ENCODE assay signal across 15 cellular contexts in genomic region chr4:159607824-159608223, GRCh38.
DNase-seq lines count a peak whose midpoint lies in the region; ATAC-seq and TF ChIP-seq lines count a peak whose summit lies in the region.
"Had no signal": no experiment of that assay in that cellular context is flagged by ENCODE, and none has a peak within 500 bp of the region (broad histone marks: within the 10 kb centered on the region; RNA-seq: fewer than 3 reads in every experiment).

No MANE protein-coding gene starts in this region.

- CTCF ChIA-PET in A673 (lab: Charles Lee), result no interaction called here

- intact Hi-C loops in A673 (cut with micrococcal nuclease; ENCODE audit: unreplicated experiment), result loop anchor here (2.0 to 10.0 kb wide), 4 partner anchors 121 to 1353 kb away; no protein-coding TSS in a partner anchor

- H3K4me1 ChIP-seq in A673 (ENCODE audit: insufficient read depth, low read length, poor library complexity, severe bottlenecking) (peaks cover 14% of the 10 kb centered on the region), HUES6 (ENCODE audit: control insufficient read depth, insufficient read depth, low read length) (0 out of 2 replicates have a peak, but pooled peaks cover 5% of the 10 kb centered on the region)

- ATAC-seq in HG03457 (IDR thresholded peaks at IDR 0.05; ENCODE audit: unreplicated experiment), result no peak

- no peak for TF ChIP-seq CTCF in A673 (conservative IDR thresholded peaks at IDR 0.05; ENCODE audit: low read depth, low read length)

- no peaks in the 10 kb centered on the region for H3K36me3 ChIP-seq in A673 (ENCODE audit: insufficient read depth, low read length, poor library complexity, severe bottlenecking)
- peaks cover 6% of the 10 kb centered on the region; the same call in 1 of the 2 replicates for H3K36me3 ChIP-seq in HUES6 (ENCODE audit: control insufficient read depth, insufficient read depth, low read length)

- peak overlapping the region; percentile 1 for H3K27ac ChIP-seq in A673 (ENCODE audit: low read depth, low read length, poor library complexity, severe bottlenecking)
- H3K27ac ChIP-seq in HUES6 (ENCODE audit: low read depth, low read length), result peak overlapping the region; percentile 90; the same call in 1 of the 2 replicates

- DNase-seq in A673 (ENCODE audit: low spot score) (peak; percentile 88), SW480 (ENCODE audit: low spot score) (peak; percentile 65), iPS DF 19.7 (ENCODE audit: low read depth, low spot score) (peak; percentile 15), NCI-H1092 treated with DMSO at 0.1 percent for 48 hours (lab: John Stamatoyannopoulos, UW) (no peak), middle frontal gyrus (ENCODE audit: extremely low spot score, low spot score) (no peak), NCI-H2029 (lab: John Stamatoyannopoulos, UW) (no peak)
- DNase-seq: activated CD4-positive, alpha-beta T cell treated with anti-CD3 and anti-CD28 coated beads, Interleukin-2, amount 10 ng/mL, durations not matched to agents 7 days and 5 days; naive B cell; NCI-H2107; SIG-M5; stimulated activated CD4-positive, alpha-beta T cell treated with anti-CD3 and anti-CD28 coated beads, Interleukin-12 subunit alpha, Interleukin-12 subunit beta, amount 100 ng/mL, for 4 hours; stimulated activated naive CD4-positive, alpha-beta T cell treated with Interleukin-2 at 50 U/mL for 16 hours; T-helper 9 cell had no signal

- H3K9me3 ChIP-seq in A673 (ENCODE audit: low read depth, low read length, poor library complexity, severe bottlenecking) (no peaks in the 10 kb centered on the region), HUES6 (ENCODE audit: control insufficient read depth, insufficient read depth, low read depth, low read length) (peaks cover 20% of the 10 kb centered on the region)

- BruUV-seq in A673 (replicated peaks; lab: Mats Ljungman, UMichigan), result no TSS peak

- H3K9ac ChIP-seq in HUES6 (ENCODE audit: low read length), result peak overlapping the region; percentile 15

- H3K27me3 ChIP-seq in A673 (replicated peaks; ENCODE audit: insufficient read depth, low read depth, low read length, poor library complexity) (no peaks in the 10 kb centered on the region), HUES6 (ENCODE audit: control insufficient read depth, insufficient read depth, low read length) (no peaks in the 10 kb centered on the region)

- POLR2A ChIA-PET in A673 (lab: Charles Lee; ENCODE audit: low non-redundant PET), result no interaction called here

- H3K4me3 ChIP-seq in A673 (ENCODE audit: low read depth, low read length, poor library complexity, severe bottlenecking) (no peak overlapping the region), HUES6 (ENCODE audit: low read depth, low read length) (no peak overlapping the region)

Comparison
In these comparisons a context has a peak if more than half of its experiments do, and no peak if none do; other contexts are left out.
1. DNase-seq: peak in A673 (single experiment), SW480 (single experiment) and iPS DF 19.7 (single experiment); none in NCI-H1092 treated with DMSO at 0.1 percent for 48 hours (single experiment), middle frontal gyrus (single experiment) and NCI-H2029 (single experiment).